In the genomic region with DNA sequence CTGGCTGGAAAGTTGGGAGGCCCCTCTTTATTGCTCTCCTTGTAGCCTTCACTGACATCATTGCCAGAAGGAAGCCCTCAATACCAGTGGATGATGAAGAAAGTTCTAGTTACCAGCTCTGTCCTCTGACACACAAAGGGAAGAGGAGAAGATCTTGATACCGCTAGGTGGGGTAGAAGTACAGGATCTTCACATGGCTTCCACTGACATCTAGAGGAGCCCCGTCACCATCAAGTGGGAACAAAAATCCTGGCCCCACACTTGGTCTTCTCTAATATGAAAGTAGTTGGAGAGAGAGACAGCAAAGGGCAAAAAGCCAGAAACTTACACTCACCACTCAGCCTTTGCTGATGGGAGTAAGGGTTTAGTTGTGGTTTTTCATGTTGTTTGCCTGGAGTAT, we compare ENCODE assay signal across 9 cellular contexts. TPM values are rescaled to one million over a fixed set of nuclear protein-coding genes. Genes with fewer than 3 reads are reported as not detected.
DNase-seq lines count a peak whose midpoint lies in the region; ATAC-seq, FAIRE-seq and TF ChIP-seq lines count a peak whose summit lies in the region.
"Had no signal": no experiment of that assay in that cellular context is flagged by ENCODE, and none has a peak within 500 bp of the region (broad histone marks: within the 10 kb centered on the region; RNA-seq: fewer than 3 reads in every experiment).

No MANE protein-coding gene starts in this region.

- H3K4me2 ChIP-seq in GM12878 (ENCODE audit: control insufficient read depth, insufficient read depth) (no peak overlapping the region), mesendoderm (ENCODE audit: low read length) (no peak overlapping the region)

- ATAC-seq in GM12878, result peak; percentile 81

- CTCF ChIA-PET in GM12878 (lab: Yijun Ruan, JAX), result interaction anchor here (0.6 to 1.5 kb wide), 3 partner anchors 19 to 898 kb away, joined by 3 to 4 read pairs (median 3); no protein-coding TSS in a partner anchor

- no peak for TF ChIP-seq POLR2A in GM12878 (IDR thresholded peaks at IDR 0.05; ENCODE audit: low read depth, low read length)
- no peak for TF ChIP-seq POLR2A in suprapubic skin (IDR thresholded peaks at IDR 0.05)

- no peak for TF ChIP-seq EP300 in GM12878 (IDR thresholded peaks at IDR 0.05; ENCODE audit: borderline replicate concordance in 1 of 2, control insufficient read depth in 1 of 2, low read depth in 2 of 2, low read length in 2 of 2)
- TF ChIP-seq EP300 in suprapubic skin (IDR thresholded peaks at IDR 0.05), result no peak

- no peaks in the 10 kb centered on the region for H3K36me3 ChIP-seq in GM12878 (ENCODE audit: control insufficient read depth in 2 of 2, insufficient read depth in 2 of 2, low read length in 1 of 2)
- no peaks in the 10 kb centered on the region for H3K36me3 ChIP-seq in mesendoderm (ENCODE audit: control insufficient read depth, insufficient read depth, low read length)
- no peaks in the 10 kb centered on the region for H3K36me3 ChIP-seq in suprapubic skin

- BruUV-seq in GM12878 (replicated peaks; lab: Mats Ljungman, UMichigan), result no TSS peak

- peak; percentile 50 for TF ChIP-seq CTCF in GM12872 (IDR thresholded peaks at IDR 0.05; ENCODE audit: insufficient read depth, low read depth, low read length)
- TF ChIP-seq CTCF in LNCaP clone FGC (IDR thresholded peaks at IDR 0.05; ENCODE audit: control insufficient read depth, extremely low read depth, insufficient read depth), result peak; percentile 64
- TF ChIP-seq CTCF in GM12878 (IDR thresholded peaks at IDR 0.05 in 2 of 3, conservative IDR thresholded peaks at IDR 0.05 in 1 of 3; ENCODE audit: control insufficient read depth in 2 of 3, extremely low read depth in 1 of 3, insufficient read depth in 1 of 3, low read depth in 3 of 3, low read length in 3 of 3), result peak; percentile 12 to 29 (median 13); a peak in 2 of 6 replicates
- no peak for TF ChIP-seq CTCF in suprapubic skin (IDR thresholded peaks at IDR 0.05)

- H4K20me1 ChIP-seq in GM12878 (ENCODE audit: control insufficient read depth, insufficient read depth), result no peaks in the 10 kb centered on the region

- POLR2A ChIA-PET in GM12878 (lab: Charles Lee), result no interaction called here

- H3K4me1 ChIP-seq in GM12878 (ENCODE audit: control insufficient read depth, insufficient read depth, low read length) (no peaks in the 10 kb centered on the region), mesendoderm (ENCODE audit: control insufficient read depth, low read depth, low read length) (no peaks in the 10 kb centered on the region), suprapubic skin (no peaks in the 10 kb centered on the region)

- H2BK120ac ChIP-seq in mesendoderm (ENCODE audit: low read depth, low read length), result no peak overlapping the region

- DNase-seq in LNCaP clone FGC (ENCODE audit: low read depth), result peak; percentile 1
- DNase-seq in GM12878 (ENCODE audit: low read depth, low spot score), result no peak
- DNase-seq in mesendoderm, result peak; percentile 83
- DNase-seq in suprapubic skin (ENCODE audit: low spot score in 2 of 2), result no peak
- no peak for DNase-seq in activated CD8-positive, alpha-beta memory T cell treated with anti-CD3 and anti-CD28 coated beads, Interleukin-2, amount 50 U/mL, for 48 hours
- no peak for DNase-seq in activated CD4-positive, alpha-beta T cell treated with anti-CD3 and anti-CD28 coated beads for 1 hour
- DNase-seq: activated T-cell treated with anti-CD3 and anti-CD28 coated beads for 4 hours, NCI-H1417 treated with DMSO at 0.1 percent for 48 hours had no signal

- H3K18ac ChIP-seq in mesendoderm (ENCODE audit: low read length), result no peak overlapping the region

- no peak overlapping the region for H2BK5ac ChIP-seq in mesendoderm (ENCODE audit: low read length)

- H3K27ac ChIP-seq in GM12878 (ENCODE audit: control insufficient read depth, insufficient read depth) (no peak overlapping the region), mesendoderm (ENCODE audit: low read depth, low read length) (no peak overlapping the region), suprapubic skin (no peak overlapping the region)

- H3K9me3 ChIP-seq in GM12878 (replicated peaks; ENCODE audit: control insufficient read depth, insufficient read depth, low read length), result no peaks in the 10 kb centered on the region
- H3K9me3 ChIP-seq in suprapubic skin, result no peaks in the 10 kb centered on the region

- TF ChIP-seq RAD21 in GM12878 (IDR thresholded peaks at IDR 0.05; ENCODE audit: insufficient read depth, low read depth, low read length), result peak; percentile 33; the same call in 1 of the 2 replicates

- in situ Hi-C loops in GM12878 (cut with MboI), result no loop called here

- no peak overlapping the region for H3K56ac ChIP-seq in mesendoderm (ENCODE audit: low read length)

- WGBS in GM12878 (ENCODE audit: insufficient coverage, insufficient replicate concordance, low lambda C conversion rate, missing lambda C conversion rate), result 30% methylated on average over 2 of the region's 2 CpGs
- no CpG with 5 or more reads among the region's 2 CpGs for WGBS in mesendoderm (ENCODE audit: extremely low coverage, insufficient coverage, low lambda C conversion rate)
- WGBS in suprapubic skin, result 81% methylated on average over 2 of the region's 2 CpGs

- no peak overlapping the region for H2BK15ac ChIP-seq in mesendoderm (replicated peaks; ENCODE audit: low read depth)

- RAD21 ChIA-PET in GM12878 (lab: Charles Lee; ENCODE audit: unreplicated experiment), result no interaction called here

- H3K23ac ChIP-seq in mesendoderm (ENCODE audit: low read length), result no peak overlapping the region

- no peak overlapping the region for H4K5ac ChIP-seq in mesendoderm (ENCODE audit: low read length)

- H3K79me2 ChIP-seq in GM12878 (ENCODE audit: control insufficient read depth, insufficient read depth, low read length) (no peaks in the 10 kb centered on the region), mesendoderm (ENCODE audit: control insufficient read depth, insufficient read depth, low read length) (no peaks in the 10 kb centered on the region)

- no peak overlapping the region for H3K9ac ChIP-seq in GM12878 (ENCODE audit: control insufficient read depth, insufficient read depth, low read length)
- H3K9ac ChIP-seq in mesendoderm (ENCODE audit: low read length), result no peak overlapping the region

- H2AFZ ChIP-seq in GM12878 (ENCODE audit: control insufficient read depth, low read depth, low read length), result no peak overlapping the region

- H3K79me1 ChIP-seq in mesendoderm (ENCODE audit: low read length), result no peaks in the 10 kb centered on the region

- SMC1A ChIA-PET in GM12878 (lab: Charles Lee; ENCODE audit: uncharacterized antibody, unreplicated experiment), result interaction anchor here (1.7 kb wide), 1 partner anchor 200 kb away, joined by 6 read pairs; no protein-coding TSS in a partner anchor

- H3K4ac ChIP-seq in mesendoderm (ENCODE audit: low read depth, low read length), result no peak overlapping the region

- no peak for FAIRE-seq in GM12878 (lab: Jason Lieb, UNC)

- H2AK5ac ChIP-seq in mesendoderm (ENCODE audit: low read length), result no peak overlapping the region

- H4K8ac ChIP-seq in mesendoderm (ENCODE audit: low read depth, low read length), result no peak overlapping the region

- no peaks in the 10 kb centered on the region for H3K27me3 ChIP-seq in GM12878 (replicated peaks in 1 of 2; ENCODE audit: control insufficient read depth in 2 of 2, insufficient read depth in 2 of 2, low read length in 1 of 2)
- no peaks in the 10 kb centered on the region for H3K27me3 ChIP-seq in mesendoderm (ENCODE audit: insufficient read depth, low read length, poor library complexity)
- no peaks in the 10 kb centered on the region for H3K27me3 ChIP-seq in suprapubic skin

- intact Hi-C loops in GM12878 (cut with micrococcal nuclease; ENCODE audit: unreplicated experiment), result no loop called here

- H3K4me3 ChIP-seq in LNCaP clone FGC (ENCODE audit: low read depth, low read length) (no peak overlapping the region), GM12878 (no peak overlapping the region), mesendoderm (ENCODE audit: low read length) (no peak overlapping the region), suprapubic skin (no peak overlapping the region)

TF ChIP-seq in GM12878, 131 proteins besides CTCF, POLR2A, EP300 and RAD21 (continues in another document):
- TF ChIP-seq IRF5 (IDR thresholded peaks at IDR 0.05; ENCODE audit: borderline replicate concordance), result no peak
- no peak for TF ChIP-seq SMARCA5 (IDR thresholded peaks at IDR 0.05)

RNA-seq across cellular contexts. Expression of gene XIRP2, which starts 12.4 kb away (rescaled TPM):
- 0.20 TPM in 1 of 2 replicates, not detected in the other for total RNA-seq in GM12878 (2013; cell fraction: nucleolus; rRNA removed)
- total RNA-seq in GM12878 (2014; rRNA removed), result not detected in 2 replicates
- not detected in 2 replicates for total RNA-seq in GM12878 (2014; rRNA removed; fragmentation: Illumina TruSeq; extraction: Trizol)
- not detected in 2 replicates for total RNA-seq in GM12878 (2021)
- not detected for polyA plus RNA-seq in GM12878 (2011; ENCODE audit: low read depth)
- 0.03 and 0.17 TPM in 2 replicates for polyA plus RNA-seq in GM12878 (2011; rRNA removed)
- 0.01 and 0.03 TPM in 2 replicates for polyA plus RNA-seq in GM12878 (2011; cell fraction: cytosol; rRNA removed)
- polyA plus RNA-seq in GM12878 (2011; cell fraction: nucleus; rRNA removed), result 0.06 and 0.16 TPM in 2 replicates
- not detected in 2 replicates for polyA plus RNA-seq in GM12878 (2012)
- not detected in 2 replicates for polyA plus RNA-seq in GM12878 (2014; fragmentation: Illumina TruSeq; extraction: Trizol)
- polyA plus RNA-seq in GM12878 (2014; fragmentation: Nextera tagmentation; extraction: Ambion mirVana), result not detected
- polyA plus RNA-seq in GM12878 (2014; rRNA removed), result not detected in 2 replicates
- not detected for polyA plus RNA-seq in GM12878 (2016; fragmentation: Nextera tagmentation; extraction: Ambion mirVana)
- polyA minus RNA-seq in GM12878 (2011; rRNA and poly(A)+ RNA removed), result 0.05 and 0.07 TPM in 2 replicates
- polyA minus RNA-seq in GM12878 (2011; cell fraction: cytosol; rRNA and poly(A)+ RNA removed), result not detected in 2 replicates
- 0.12 and 0.29 TPM in 2 replicates for polyA minus RNA-seq in GM12878 (2011; cell fraction: nucleus; rRNA and poly(A)+ RNA removed)
- polyA plus RNA-seq in mesendoderm (2013, experiment 1 of 2), result 0.04 TPM
- 0.04 TPM for polyA plus RNA-seq in mesendoderm (2013, experiment 2 of 2)
- total RNA-seq in suprapubic skin, result not detected

Comparison
In these comparisons a context has a peak if more than half of its experiments do, and no peak if none do; other contexts are left out.
1. CTCF ChIP-seq: peak in GM12872 (single experiment), LNCaP clone FGC (single experiment) and GM12878 (3 of 3); none in suprapubic skin (0 of 2).
2. DNase-seq: peak in LNCaP clone FGC (single experiment) and mesendoderm (single experiment); none in GM12878 (single experiment), suprapubic skin (0 of 2), activated CD8-positive, alpha-beta memory T cell treated with anti-CD3 and anti-CD28 coated beads, Interleukin-2, amount 50 U/mL, for 48 hours (single experiment) and activated CD4-positive, alpha-beta T cell treated with anti-CD3 and anti-CD28 coated beads for 1 hour (single experiment).